Comparison of ENCODE assay signal across 14 cellular contexts in the genomic region with DNA sequence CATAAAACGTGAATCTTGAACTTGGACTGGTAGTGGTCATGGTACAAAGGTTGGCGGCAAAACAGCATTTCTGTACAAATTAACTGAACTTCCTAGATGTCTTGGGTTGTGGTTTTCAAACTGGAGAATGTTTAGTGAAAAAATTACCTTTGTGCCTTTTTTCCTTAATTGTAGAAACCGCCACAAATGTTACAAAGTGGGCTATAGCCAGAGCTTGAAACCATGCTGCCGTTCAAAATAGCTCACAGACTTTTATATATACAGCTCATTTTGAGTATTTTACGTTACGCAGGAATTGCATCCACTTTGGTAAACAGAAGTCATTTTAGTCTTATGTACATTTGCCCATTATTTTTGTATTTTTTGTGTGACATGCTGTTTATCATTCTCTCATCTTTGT. TPM values are rescaled to one million over a fixed set of nuclear protein-coding genes. Genes with fewer than 3 reads are reported as not detected.
DNase-seq lines count a peak whose midpoint lies in the region; ATAC-seq and TF ChIP-seq lines count a peak whose summit lies in the region.
"Had no signal": no experiment of that assay in that cellular context is flagged by ENCODE, and none has a peak within 500 bp of the region (broad histone marks: within the 10 kb centered on the region; RNA-seq: fewer than 3 reads in every experiment).

No MANE protein-coding gene starts in this region.

- no peak for TF ChIP-seq EP300 in upper lobe of left lung (IDR thresholded peaks at IDR 0.05)

- in situ Hi-C loops in brain microvascular endothelial cell (cut with HindIII; ENCODE audit: low pct_ligation_motif_present, low sequenced_read_pairs), result no loop called here

- no peak for TF ChIP-seq CTCF in upper lobe of left lung (IDR thresholded peaks at IDR 0.05)
- TF ChIP-seq CTCF in brain microvascular endothelial cell (IDR thresholded peaks at IDR 0.05; ENCODE audit: low read depth, low read length, missing control alignments), result no peak

- H3K36me3 ChIP-seq in upper lobe of left lung, result no peaks in the 10 kb centered on the region
- H3K36me3 ChIP-seq in brain microvascular endothelial cell (replicated peaks), result no peaks in the 10 kb centered on the region
- H3K36me3 ChIP-seq: HAP-1, neutrophil had no signal

- 74 to 88% methylated on average over 6 of the region's 6 CpGs for WGBS in upper lobe of left lung, 2 donors

- DNase-seq in activated naive CD8-positive, alpha-beta T cell treated with anti-CD3 and anti-CD28 coated beads for 36 hours, result no peak
- no peak for DNase-seq in central memory CD8-positive, alpha-beta T cell (ENCODE audit: low spot score in 2 of 2)
- DNase-seq in memory B cell (ENCODE audit: low spot score in 2 of 2), result no peak
- no peak for DNase-seq in upper lobe of left lung
- DNase-seq in NCI-H82 (lab: John Stamatoyannopoulos, UW), result no peak
- no peak for DNase-seq in brain microvascular endothelial cell
- DNase-seq: activated CD4-positive, CD25-positive, alpha-beta regulatory T cell; erythroblast; NCI-H1417; stimulated activated CD4-positive, alpha-beta T cell treated with anti-CD3 and anti-CD28 coated beads, Interleukin-15, amount 100 ng/mL, for 24 hours had no signal

- H3K4me3 ChIP-seq in upper lobe of left lung, result peak overlapping the region in 3 of 4 donors; percentile 72 to 93 (median 87)
- H3K4me3 ChIP-seq in brain microvascular endothelial cell (ENCODE audit: low read depth, low read length), result no peak overlapping the region
- H3K4me3 ChIP-seq: HAP-1 had no signal

- no peak for ATAC-seq in central memory CD8-positive, alpha-beta T cell (replicated peaks; ENCODE audit: extremely low read depth, poor library complexity, severe bottlenecking)
- ATAC-seq in memory B cell (ENCODE audit: low read depth) (no peak), upper lobe of left lung (ENCODE audit: low FRiP score in 2 of 2) (no peak), GM21717 (IDR thresholded peaks at IDR 0.05; ENCODE audit: unreplicated experiment) (no peak)

- H3K27me3 Mint-ChIP-seq in activated naive CD8-positive, alpha-beta T cell, result peaks cover 27% of the 10 kb centered on the region
- H3K27me3 Mint-ChIP-seq in activated naive CD8-positive, alpha-beta T cell treated with anti-CD3 and anti-CD28 coated beads for 36 hours, result peaks cover 60% of the 10 kb centered on the region
- H3K27me3 Mint-ChIP-seq in central memory CD8-positive, alpha-beta T cell, result peaks cover 7% of the 10 kb centered on the region
- H3K27me3 Mint-ChIP-seq in memory B cell, result peaks cover 17% of the 10 kb centered on the region

- H3K27ac ChIP-seq in upper lobe of left lung (peak overlapping the region in 2 of 4 donors; percentile 23 to 93), brain microvascular endothelial cell (no peak overlapping the region)
- H3K27ac ChIP-seq: neutrophil had no signal

- H3K27ac Mint-ChIP-seq in activated naive CD8-positive, alpha-beta T cell, result no peak overlapping the region
- H3K27ac Mint-ChIP-seq in activated naive CD8-positive, alpha-beta T cell treated with anti-CD3 and anti-CD28 coated beads for 36 hours, result no peak overlapping the region
- H3K27ac Mint-ChIP-seq in central memory CD8-positive, alpha-beta T cell (ENCODE audit: low read depth), result peak overlapping the region; percentile 93
- no peak overlapping the region for H3K27ac Mint-ChIP-seq in memory B cell

- H3K36me3 Mint-ChIP-seq in activated naive CD8-positive, alpha-beta T cell, result no peaks in the 10 kb centered on the region
- no peaks in the 10 kb centered on the region for H3K36me3 Mint-ChIP-seq in activated naive CD8-positive, alpha-beta T cell treated with anti-CD3 and anti-CD28 coated beads for 36 hours
- peaks cover 2% of the 10 kb centered on the region for H3K36me3 Mint-ChIP-seq in central memory CD8-positive, alpha-beta T cell (ENCODE audit: insufficient read depth)
- H3K36me3 Mint-ChIP-seq in memory B cell, result no peaks in the 10 kb centered on the region

- H3K4me3 Mint-ChIP-seq in activated naive CD8-positive, alpha-beta T cell, result peak overlapping the region; percentile 95
- H3K4me3 Mint-ChIP-seq in activated naive CD8-positive, alpha-beta T cell treated with anti-CD3 and anti-CD28 coated beads for 36 hours, result no peak overlapping the region
- H3K4me3 Mint-ChIP-seq in central memory CD8-positive, alpha-beta T cell, result peak overlapping the region; percentile 95
- H3K4me3 Mint-ChIP-seq in memory B cell, result peak overlapping the region; percentile 5

- no peak for TF ChIP-seq POLR2A in upper lobe of left lung (IDR thresholded peaks at IDR 0.05)

- H3K4me1 ChIP-seq in upper lobe of left lung, result peaks cover 27 to 35% (median 30%) of the 10 kb centered on the region in 4 donors

- peaks cover 9% of the 10 kb centered on the region for H3K4me1 Mint-ChIP-seq in activated naive CD8-positive, alpha-beta T cell (ENCODE audit: low read depth)
- H3K4me1 Mint-ChIP-seq in activated naive CD8-positive, alpha-beta T cell treated with anti-CD3 and anti-CD28 coated beads for 36 hours, result peaks cover 14% of the 10 kb centered on the region
- H3K4me1 Mint-ChIP-seq in central memory CD8-positive, alpha-beta T cell, result peaks cover 6% of the 10 kb centered on the region
- H3K4me1 Mint-ChIP-seq in memory B cell, result peaks cover 12% of the 10 kb centered on the region

- H3K27me3 ChIP-seq in upper lobe of left lung (no peaks in the 10 kb centered on the region), brain microvascular endothelial cell (replicated peaks) (no peaks in the 10 kb centered on the region)

- no peaks in the 10 kb centered on the region for H3K9me3 Mint-ChIP-seq in activated naive CD8-positive, alpha-beta T cell (ENCODE audit: low read depth)
- H3K9me3 Mint-ChIP-seq in activated naive CD8-positive, alpha-beta T cell treated with anti-CD3 and anti-CD28 coated beads for 36 hours, result no peaks in the 10 kb centered on the region
- no peaks in the 10 kb centered on the region for H3K9me3 Mint-ChIP-seq in central memory CD8-positive, alpha-beta T cell
- H3K9me3 Mint-ChIP-seq in memory B cell, result no peaks in the 10 kb centered on the region

- H3K9me3 ChIP-seq in upper lobe of left lung, result no peaks in the 10 kb centered on the region
- H3K9me3 ChIP-seq: HAP-1, neutrophil had no signal

RNA-seq across cellular contexts. Expression of gene MYO6, which starts 1.9 kb away (rescaled TPM):
- 1 to 10 TPM; 1.6 TPM for total RNA-seq in activated naive CD8-positive, alpha-beta T cell treated with anti-CD3 and anti-CD28 coated beads for 36 hours
- total RNA-seq in upper lobe of left lung, result 10 to 100 TPM; 49.0 to 94.3 (median 80.4) TPM

Comparison
In these comparisons a context has a peak if more than half of its experiments do, and no peak if none do; other contexts are left out.
1. RNA of gene MYO6, which starts 1.9 kb away (total RNA-seq): 49.0 to 94.3 TPM in upper lobe of left lung; 1.6 TPM in activated naive CD8-positive, alpha-beta T cell treated with anti-CD3 and anti-CD28 coated beads for 36 hours; every median in the first group is over 10 times any median in the second.